In the genomic region with DNA sequence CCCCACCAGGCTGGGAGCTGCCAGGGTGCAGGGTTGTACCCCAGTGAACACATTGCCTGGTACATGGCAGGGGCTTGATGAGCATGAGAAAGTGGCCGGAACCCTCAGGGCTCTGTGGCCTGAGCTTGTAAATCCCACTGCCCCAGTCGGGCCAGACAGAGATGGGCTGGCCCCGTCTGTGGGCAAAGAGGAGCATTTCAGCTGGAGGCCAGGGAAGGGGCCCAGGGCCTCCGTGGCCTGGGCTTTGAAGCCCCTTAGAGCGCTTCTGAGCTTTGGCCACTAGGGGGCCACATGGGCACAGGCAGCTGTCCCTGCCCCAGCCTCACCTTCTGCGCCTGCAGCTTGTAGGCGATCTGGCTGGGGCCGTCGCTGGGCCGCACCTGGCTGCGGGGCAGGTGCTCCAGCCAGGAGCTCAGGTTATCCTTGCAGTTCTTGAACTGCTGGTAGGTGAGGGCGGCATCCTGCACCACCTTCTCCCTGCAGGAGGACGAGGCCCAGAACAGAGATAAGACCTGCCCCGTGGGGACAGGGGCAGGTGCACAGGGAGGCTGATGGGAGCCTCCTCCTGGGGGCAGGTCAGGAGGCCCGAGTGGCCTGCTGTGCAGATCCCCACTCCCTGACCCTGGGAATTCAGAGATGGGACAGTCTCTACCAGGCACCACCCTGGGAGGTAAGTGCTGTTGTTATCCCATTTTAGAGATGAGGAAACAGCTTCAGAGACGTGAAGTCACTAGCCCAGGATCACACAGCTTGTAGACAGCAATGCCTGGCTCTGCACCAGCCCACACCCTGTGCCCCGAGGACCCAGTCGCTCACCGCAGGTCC, we compare ENCODE assay signal across 8 cellular contexts. TPM values are rescaled to one million over a fixed set of nuclear protein-coding genes. Genes with fewer than 3 reads are reported as not detected.
A peak's percentile ranks its signal among the peaks of the same experiment; 100 is the strongest.
DNase-seq lines count a peak whose midpoint lies in the region; ATAC-seq and TF ChIP-seq lines count a peak whose summit lies in the region.

No MANE protein-coding gene starts in this region.

- no peaks in the 10 kb centered on the region; the same call in 1 of the 2 replicates for H3K27me3 ChIP-seq in GM06990 (replicated peaks; ENCODE audit: control insufficient read depth, insufficient read depth, low read length)
- H3K27me3 ChIP-seq in Karpas-422 (ENCODE audit: low read length), result no peaks in the 10 kb centered on the region
- H3K27me3 ChIP-seq in Peyer's patch, result no peaks in the 10 kb centered on the region
- H3K27me3 ChIP-seq in neutrophil, result peaks cover 5% of the 10 kb centered on the region

- no peak for TF ChIP-seq POLR2A in Peyer's patch (IDR thresholded peaks at IDR 0.05)

- H3K27ac ChIP-seq in Karpas-422 (ENCODE audit: low read length) (no peak overlapping the region), Peyer's patch (no peak overlapping the region), neutrophil (no peak overlapping the region)

- peaks cover 9% of the 10 kb centered on the region for H3K4me1 ChIP-seq in Karpas-422 (ENCODE audit: low read length)
- no peaks in the 10 kb centered on the region for H3K4me1 ChIP-seq in Peyer's patch
- H3K4me1 ChIP-seq in neutrophil (ENCODE audit: control insufficient read depth in 1 of 2, insufficient read depth in 1 of 2, low read depth in 1 of 2, low read length in 1 of 2), result peaks cover 0 to 4% of the 10 kb centered on the region in 2 experiments

- peak; percentile 56 for DNase-seq in GM06990 (ENCODE audit: extremely low read depth, insufficient read length)
- DNase-seq in Karpas-422, result peak; percentile 92
- DNase-seq in Peyer's patch, result peak; percentile 77 to 90 (median 79)
- DNase-seq in activated T-cell treated with anti-CD3 and anti-CD28 coated beads, Interleukin-2, amount 50 U/mL, for 48 hours, result peak; percentile 83 to 86
- peak; percentile 75 for DNase-seq in fibroblast of pulmonary artery (ENCODE audit: low read depth)
- DNase-seq in superior temporal gyrus (ENCODE audit: extremely low spot score), result peak; percentile 71

- no peaks in the 10 kb centered on the region for H4K20me1 ChIP-seq in Karpas-422 (ENCODE audit: insufficient read depth, low read depth, low read length)

- H3K36me3 ChIP-seq in GM06990 (ENCODE audit: control insufficient read depth, insufficient read depth, low read length), result no peaks in the 10 kb centered on the region
- H3K36me3 ChIP-seq in Karpas-422 (ENCODE audit: insufficient read depth, low read length), result no peaks in the 10 kb centered on the region
- H3K36me3 ChIP-seq in Peyer's patch, result peaks cover 0 to 8% (median 0%) of the 10 kb centered on the region in 3 donors
- no peaks in the 10 kb centered on the region for H3K36me3 ChIP-seq in neutrophil

- TF ChIP-seq CTCF in GM06990 (IDR thresholded peaks at IDR 0.05; ENCODE audit: insufficient read depth, low read length, poor library complexity, severe bottlenecking), result peak; percentile 99
- peak; percentile 84 to 96 (median 94) for TF ChIP-seq CTCF in Peyer's patch (IDR thresholded peaks at IDR 0.05)
- TF ChIP-seq CTCF in fibroblast of pulmonary artery (IDR thresholded peaks at IDR 0.05; ENCODE audit: low read length, missing control alignments), result peak; percentile 93
- TF ChIP-seq CTCF in neutrophil (IDR thresholded peaks at IDR 0.05), result peak; percentile 82

- H3K9ac ChIP-seq in Karpas-422 (ENCODE audit: low read length), result no peak overlapping the region

- no peak overlapping the region for H3K4me2 ChIP-seq in Karpas-422 (ENCODE audit: low read depth, low read length, poor library complexity, severe bottlenecking)

- H3K79me2 ChIP-seq in Karpas-422 (ENCODE audit: low read length), result no peaks in the 10 kb centered on the region

- H3K9me2 ChIP-seq in Karpas-422 (replicated peaks; ENCODE audit: insufficient read depth, low read length), result no peaks in the 10 kb centered on the region

- no peak overlapping the region for H2AFZ ChIP-seq in Karpas-422 (ENCODE audit: low read length)

- ATAC-seq in HG03097 (IDR thresholded peaks at IDR 0.05; ENCODE audit: low FRiP score, unreplicated experiment), result no peak

- H3K9me3 ChIP-seq in Karpas-422 (ENCODE audit: low read length) (no peaks in the 10 kb centered on the region), Peyer's patch (no peaks in the 10 kb centered on the region), neutrophil (no peaks in the 10 kb centered on the region)

- H3K4me3 ChIP-seq in GM06990 (replicated peaks; ENCODE audit: low read depth, low read length), result no peak overlapping the region
- no peak overlapping the region for H3K4me3 ChIP-seq in Karpas-422 (ENCODE audit: low read length)
- H3K4me3 ChIP-seq in Peyer's patch, result no peak overlapping the region
- no peak overlapping the region for H3K4me3 ChIP-seq in fibroblast of pulmonary artery (replicated peaks; ENCODE audit: low read depth, low read length)
- H3K4me3 ChIP-seq in neutrophil (ENCODE audit: low read depth in 1 of 2, low read length in 1 of 2), result no peak overlapping the region

RNA-seq across cellular contexts. Expression of a gene that starts 12.8 kb away (rescaled TPM):
- total RNA-seq in Karpas-422 (2014; rRNA removed; shearing (Covaris generic); ENCODE audit: low replicate concordance), result 0.07 and 0.29 TPM in 2 replicates
- 10 to 100 TPM; 26.4 to 87.8 (median 55.0) TPM for total RNA-seq in Peyer's patch

RNA-seq across cellular contexts. Expression of a gene that starts 13.7 kb away (rescaled TPM):
- total RNA-seq in Karpas-422 (2014; rRNA removed; shearing (Covaris generic); ENCODE audit: low replicate concordance), result 4.7 and 5.1 TPM in 2 replicates
- 10 to 100 TPM; 11.7 to 38.7 (median 23.5) TPM for total RNA-seq in Peyer's patch

RNA-seq across cellular contexts. Expression of a gene that starts 35.3 kb away (rescaled TPM):
- total RNA-seq in Karpas-422 (2014; rRNA removed; shearing (Covaris generic); ENCODE audit: low replicate concordance), result 5.7 and 23.0 TPM in 2 replicates
- 10 to 100 TPM in 3 of 4 donors, not detected in 1; 15.2 to 95.1 (median 27.9) TPM for total RNA-seq in Peyer's patch

RNA-seq across cellular contexts. Expression of a gene that starts 35.3 kb away (rescaled TPM):
- total RNA-seq in Karpas-422 (2014; rRNA removed; shearing (Covaris generic); ENCODE audit: low replicate concordance), result 18.2 and 22.5 TPM in 2 replicates
- 100 to 1,000 TPM in 3 of 4 donors, 10 to 100 TPM in 1; 26.4 to 268 (median 193) TPM for total RNA-seq in Peyer's patch

RNA-seq across cellular contexts. Expression of a gene that starts 58.0 kb away (rescaled TPM):
- total RNA-seq in Karpas-422 (2014; rRNA removed; shearing (Covaris generic); ENCODE audit: low replicate concordance), result 12.0 and 18.4 TPM in 2 replicates
- 10 to 100 TPM; 32.2 to 43.4 (median 32.6) TPM for total RNA-seq in Peyer's patch

Comparison
In these comparisons a context has a peak if more than half of its experiments do, and no peak if none do; other contexts are left out.
1. RNA of a gene that starts 12.8 kb away (total RNA-seq): 26.4 to 87.8 TPM in Peyer's patch; 0.07 to 0.29 TPM in Karpas-422; every median in the first group is over 10 times any median in the second.
2. Peak in every context shown above with its lines, with median percentiles within 50 percentile points of each other: DNase-seq and CTCF ChIP-seq.